8 cellular contexts compared by ENCODE assay signal in genomic region chr9:117783828-117784227, GRCh38.
DNase-seq lines count a peak whose midpoint lies in the region; ATAC-seq and TF ChIP-seq lines count a peak whose summit lies in the region.

No MANE protein-coding gene starts in this region.

- DNase-seq in mammary epithelial cell (no peak), NCI-H2107 treated with DMSO at 0.1 percent for 48 hours (lab: John Stamatoyannopoulos, UW; ENCODE audit: unreplicated experiment) (no peak), NCI-H2227 (lab: John Stamatoyannopoulos, UW; ENCODE audit: unreplicated experiment) (no peak)
- DNase-seq in stimulated activated effector memory CD8-positive, alpha-beta T cell treated with anti-CD3 and anti-CD28 coated beads, Interleukin-12 subunit alpha, Interleukin-12 subunit beta, amount 100 ng/mL, for 72 hours (ENCODE audit: low spot score in 2 of 2), result no peak
- DNase-seq in activated CD8-positive, alpha-beta memory T cell treated with anti-CD3 and anti-CD28 coated beads, Interleukin-2, amount 50 U/mL, for 48 hours, result no peak

- CTCF ChIA-PET in mammary epithelial cell (lab: Charles Lee; ENCODE audit: low non-redundant PET), result no interaction called here

- no peaks in the 10 kb centered on the region for H4K20me1 ChIP-seq in mammary epithelial cell (ENCODE audit: insufficient read depth, low read length)

- no peaks in the 10 kb centered on the region for H3K79me2 ChIP-seq in mammary epithelial cell (ENCODE audit: insufficient read depth, low read length)

- intact Hi-C loops in mammary epithelial cell (cut with micrococcal nuclease), result loop anchor here (1.0 to 10.0 kb wide), 8 partner anchors 140 to 1581 kb away; no protein-coding TSS in a partner anchor

- no peak overlapping the region for H2AFZ ChIP-seq in mammary epithelial cell (ENCODE audit: low read depth, low read length)

- no peak overlapping the region for H3K27ac Mint-ChIP-seq in stimulated activated effector memory CD8-positive, alpha-beta T cell treated with anti-CD3 and anti-CD28 coated beads, Interleukin-12 subunit alpha, Interleukin-12 subunit beta, amount 100 ng/mL, for 72 hours

- H3K27ac ChIP-seq in mammary epithelial cell (ENCODE audit: insufficient read depth, low read depth, low read length), result no peak overlapping the region

- no peaks in the 10 kb centered on the region for H3K36me3 ChIP-seq in mammary epithelial cell (ENCODE audit: insufficient read depth, low read length)

- H3K9ac ChIP-seq in mammary epithelial cell (ENCODE audit: insufficient read depth, low read length), result no peak overlapping the region

- no peak overlapping the region for H3K4me3 ChIP-seq in mammary epithelial cell (replicated peaks in 1 of 3; ENCODE audit: insufficient read depth in 1 of 3, low read depth in 2 of 3, low read length in 3 of 3)

- ATAC-seq in GM18505 (IDR thresholded peaks at IDR 0.05; ENCODE audit: unreplicated experiment) (peak; percentile 72), GM21515 (IDR thresholded peaks at IDR 0.05; ENCODE audit: unreplicated experiment) (peak; percentile 85), HG03571 (IDR thresholded peaks at IDR 0.05; ENCODE audit: unreplicated experiment) (peak; percentile 87)
- peak; percentile 62 for ATAC-seq in stimulated activated effector memory CD8-positive, alpha-beta T cell treated with anti-CD3 and anti-CD28 coated beads, Interleukin-12 subunit alpha, Interleukin-12 subunit beta, amount 100 ng/mL, for 72 hours

- dilution Hi-C loops in mammary epithelial cell (cut with HindIII; ENCODE audit: low sequenced_read_pairs), result no loop called here

- H3K36me3 Mint-ChIP-seq in stimulated activated effector memory CD8-positive, alpha-beta T cell treated with anti-CD3 and anti-CD28 coated beads, Interleukin-12 subunit alpha, Interleukin-12 subunit beta, amount 100 ng/mL, for 72 hours, result no peaks in the 10 kb centered on the region

- peaks cover 5% of the 10 kb centered on the region for H3K4me1 Mint-ChIP-seq in stimulated activated effector memory CD8-positive, alpha-beta T cell treated with anti-CD3 and anti-CD28 coated beads, Interleukin-12 subunit alpha, Interleukin-12 subunit beta, amount 100 ng/mL, for 72 hours

- peaks cover 7% of the 10 kb centered on the region for H3K4me1 ChIP-seq in mammary epithelial cell (ENCODE audit: insufficient read depth, low read length)

- no TSS peak for BruUV-seq in mammary epithelial cell (replicated peaks; lab: Mats Ljungman, UMichigan)

- H3K4me3 Mint-ChIP-seq in stimulated activated effector memory CD8-positive, alpha-beta T cell treated with anti-CD3 and anti-CD28 coated beads, Interleukin-12 subunit alpha, Interleukin-12 subunit beta, amount 100 ng/mL, for 72 hours, result no peak overlapping the region

- peak overlapping the region; percentile 85 for H3K4me2 ChIP-seq in mammary epithelial cell (ENCODE audit: insufficient read depth, low read depth, low read length)

- 82% methylated on average over 1 of the region's 1 CpG for WGBS in mammary epithelial cell (ENCODE audit: low coverage, missing lambda C conversion rate)

- no peak for TF ChIP-seq CTCF in mammary epithelial cell (conservative IDR thresholded peaks at IDR 0.05 in 1 of 2, IDR thresholded peaks at IDR 0.05 in 1 of 2; ENCODE audit: extremely low read depth in 1 of 2, insufficient read depth in 1 of 2, low read depth in 1 of 2, low read length in 2 of 2)

- no peak for TF ChIP-seq POLR2A in GM18505 (IDR thresholded peaks at IDR 0.05; ENCODE audit: borderline replicate concordance, extremely low read depth, insufficient read depth, insufficient read length)

- H3K9me3 ChIP-seq in mammary epithelial cell (replicated peaks; ENCODE audit: insufficient read depth, low read length), result no peaks in the 10 kb centered on the region

- in situ Hi-C loops in mammary epithelial cell (cut with MboI; ENCODE audit: low sequenced_read_pairs in 2 of 2), result no loop called here

- H3K9me3 Mint-ChIP-seq in stimulated activated effector memory CD8-positive, alpha-beta T cell treated with anti-CD3 and anti-CD28 coated beads, Interleukin-12 subunit alpha, Interleukin-12 subunit beta, amount 100 ng/mL, for 72 hours, result no peaks in the 10 kb centered on the region

- no peaks in the 10 kb centered on the region for H3K27me3 ChIP-seq in mammary epithelial cell (ENCODE audit: insufficient read depth, low read length)
